19 cellular contexts compared by ENCODE assay signal in the genomic region with DNA sequence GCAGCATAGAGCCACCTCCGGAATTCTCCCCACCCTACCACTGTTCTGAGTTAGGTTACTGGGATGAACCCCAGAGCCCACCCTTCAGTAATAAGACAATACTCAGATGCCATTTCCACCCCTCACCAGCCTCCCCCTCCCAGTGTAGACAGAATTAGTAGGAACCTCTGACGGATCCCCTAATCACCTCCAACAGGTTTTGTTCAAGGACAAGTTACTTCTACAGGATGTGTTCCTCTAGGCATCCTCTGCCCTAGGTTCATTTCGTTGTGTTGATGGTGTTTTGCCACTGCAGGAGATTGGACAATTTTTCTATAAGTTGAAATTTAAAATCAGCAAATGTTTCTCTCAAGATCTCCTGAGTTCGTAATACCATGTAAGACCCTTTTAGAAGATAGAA.
"Had no signal": no experiment of that assay in that cellular context is flagged by ENCODE, and none has a peak within 500 bp of the region (broad histone marks: within the 10 kb centered on the region; RNA-seq: fewer than 3 reads in every experiment).

No MANE protein-coding gene starts in this region.

- FAIRE-seq: endometrium had no signal

- H3K4me3 Mint-ChIP-seq: activated CD8-positive, alpha-beta memory T cell treated with anti-CD3 and anti-CD28 coated beads, Interleukin-2, amount 10 ng/mL, durations not matched to agents 7 days and 5 days; activated naive CD8-positive, alpha-beta T cell treated with anti-CD3 and anti-CD28 coated beads, Interleukin-2, amount 10 ng/mL, durations not matched to agents 7 days and 5 days; activated T-cell treated with anti-CD3 and anti-CD28 coated beads, Interleukin-2, amount 50 U/mL, for 24 hours; neural crest cell; T-helper 2 cell treated with Interferon-gamma antibody and Interleukin-4, amounts not matched to agents 5 μg/mL and 100 μg/mL, for 36 hours had no signal

- H3K27ac Mint-ChIP-seq: activated CD8-positive, alpha-beta memory T cell treated with anti-CD3 and anti-CD28 coated beads, Interleukin-2, amount 10 ng/mL, durations not matched to agents 7 days and 5 days; activated naive CD8-positive, alpha-beta T cell treated with anti-CD3 and anti-CD28 coated beads, Interleukin-2, amount 10 ng/mL, durations not matched to agents 7 days and 5 days; activated T-cell treated with anti-CD3 and anti-CD28 coated beads, Interleukin-2, amount 50 U/mL, for 24 hours; T-helper 2 cell treated with Interferon-gamma antibody and Interleukin-4, amounts not matched to agents 5 μg/mL and 100 μg/mL, for 36 hours had no signal

- H3K27ac ChIP-seq: breast epithelium, dorsolateral prefrontal cortex, foreskin keratinocyte, ovary had no signal

- H3K36me3 ChIP-seq: breast epithelium, ovary, tibial nerve had no signal

- H3K4me1 ChIP-seq: breast epithelium, foreskin keratinocyte had no signal

- H3K27me3 ChIP-seq: breast epithelium, dorsolateral prefrontal cortex, foreskin keratinocyte, ovary, tibial nerve had no signal

- H3K9me3 Mint-ChIP-seq: activated naive CD8-positive, alpha-beta T cell treated with anti-CD3 and anti-CD28 coated beads, Interleukin-2, amount 10 ng/mL, durations not matched to agents 7 days and 5 days; activated T-cell treated with anti-CD3 and anti-CD28 coated beads, Interleukin-2, amount 50 U/mL, for 24 hours; T-helper 2 cell treated with Interferon-gamma antibody and Interleukin-4, amounts not matched to agents 5 μg/mL and 100 μg/mL, for 36 hours had no signal

- DNase-seq: activated CD4-positive, alpha-beta T cell treated with anti-CD3 and anti-CD28 coated beads, Interleukin-2, amount 50 U/mL, for 48 hours; activated CD8-positive, alpha-beta memory T cell treated with anti-CD3 and anti-CD28 coated beads, Interleukin-2, amount 10 ng/mL, durations not matched to agents 7 days and 5 days; activated gamma-delta T cell; activated naive CD8-positive, alpha-beta T cell treated with anti-CD3 and anti-CD28 coated beads, Interleukin-2, amount 10 ng/mL, durations not matched to agents 7 days and 5 days; activated T-cell treated with anti-CD3 and anti-CD28 coated beads, Interleukin-2, amount 50 U/mL, for 24 hours; aorta; dorsolateral prefrontal cortex; foreskin keratinocyte; head of caudate nucleus; left colon; mesenchymal stem cell; ovary; stimulated activated CD4-positive, alpha-beta T cell treated with anti-CD3 and anti-CD28 coated beads, Interleukin-15, amount 100 ng/mL, for 24 hours; stimulated activated CD4-positive, alpha-beta T cell treated with anti-CD3 and anti-CD28 coated beads, Interleukin-4, amount 100 ng/mL, for 24 hours had no signal

- ATAC-seq: activated CD8-positive, alpha-beta memory T cell treated with anti-CD3 and anti-CD28 coated beads, Interleukin-2, amount 10 ng/mL, durations not matched to agents 7 days and 5 days; foreskin keratinocyte; left colon had no signal

- H3K9me3 ChIP-seq: breast epithelium, ovary, tibial nerve had no signal

- H3K4me3 ChIP-seq: breast epithelium, dorsolateral prefrontal cortex, ovary, tibial nerve had no signal

- H3K36me3 Mint-ChIP-seq: activated CD8-positive, alpha-beta memory T cell treated with anti-CD3 and anti-CD28 coated beads, Interleukin-2, amount 10 ng/mL, durations not matched to agents 7 days and 5 days; activated naive CD8-positive, alpha-beta T cell treated with anti-CD3 and anti-CD28 coated beads, Interleukin-2, amount 10 ng/mL, durations not matched to agents 7 days and 5 days had no signal
